34 cellular contexts compared by ENCODE assay signal in the genomic region with DNA sequence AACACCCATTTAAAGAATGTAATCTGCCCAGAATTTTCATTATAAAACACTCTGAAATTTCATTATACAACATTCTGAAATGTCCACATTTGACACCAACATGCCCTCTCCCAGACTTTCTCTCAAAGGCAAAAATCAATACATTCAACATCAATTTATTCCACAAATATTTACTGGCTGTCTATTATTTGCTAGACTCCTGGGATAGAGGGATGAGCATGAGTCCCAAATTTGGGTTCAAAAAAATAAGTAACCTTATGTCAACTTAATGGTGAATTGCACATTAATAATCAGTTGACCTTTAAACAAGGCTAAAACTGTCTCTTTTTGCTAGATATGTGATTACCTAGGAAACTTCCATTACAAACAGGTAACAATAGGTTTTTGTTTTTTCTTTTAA.
"Had no signal": no experiment of that assay in that cellular context is flagged by ENCODE, and none has a peak within 500 bp of the region (broad histone marks: within the 10 kb centered on the region; RNA-seq: fewer than 3 reads in every experiment).

No MANE protein-coding gene starts in this region.

- H3K4me1 ChIP-seq: adrenal gland, body of pancreas, foreskin keratinocyte, gastrocnemius medialis had no signal

- H3K9me3 ChIP-seq: adrenal gland, body of pancreas, esophagus muscularis mucosa, gastrocnemius medialis, heart left ventricle had no signal

- H3K36me3 Mint-ChIP-seq: activated CD4-positive, alpha-beta memory T cell treated with anti-CD3 and anti-CD28 coated beads for 36 hours; activated CD8-positive, alpha-beta memory T cell treated with anti-CD3 and anti-CD28 coated beads, Interleukin-2, amount 10 ng/mL, durations not matched to agents 7 days and 5 days; activated naive CD4-positive, alpha-beta T cell treated with anti-CD3 and anti-CD28 coated beads, Interleukin-2, amount 50 U/mL, for 24 hours; activated naive CD8-positive, alpha-beta T cell treated with anti-CD3 and anti-CD28 coated beads for 36 hours had no signal

- DNase-seq: activated B cell treated with CpG ODN at 0.5 μM for 24 hours; activated CD4-positive, alpha-beta memory T cell treated with anti-CD3 and anti-CD28 coated beads for 36 hours; activated CD4-positive, alpha-beta T cell treated with anti-CD3 and anti-CD28 coated beads for 36 hours; activated CD4-positive, alpha-beta T cell treated with anti-CD3 and anti-CD28 coated beads, Interleukin-2, amount 10 ng/mL, durations not matched to agents 24 days and 14 days; activated CD4-positive, CD25-positive, alpha-beta regulatory T cell treated with anti-CD3 and anti-CD28 coated beads, Interleukin-2, amount 50 U/mL, for 72 hours; activated CD8-positive, alpha-beta memory T cell treated with anti-CD3 and anti-CD28 coated beads, Interleukin-2, amount 10 ng/mL, durations not matched to agents 7 days and 5 days; activated CD8-positive, alpha-beta memory T cell treated with anti-CD3 and anti-CD28 coated beads, Interleukin-2, amount 50 U/mL, for 4 hours; activated CD8-positive, alpha-beta T cell treated with anti-CD3 and anti-CD28 coated beads, Interleukin-2, amount 10 ng/mL, durations not matched to agents 7 days and 5 days; activated effector memory CD4-positive, alpha-beta T cell treated with anti-CD3 and anti-CD28 coated beads, Interleukin-2, amount 50 U/mL, for 16 hours; activated naive CD4-positive, alpha-beta T cell treated with anti-CD3 and anti-CD28 coated beads for 36 hours; activated naive CD8-positive, alpha-beta T cell treated with anti-CD3 and anti-CD28 coated beads for 36 hours; activated naive CD8-positive, alpha-beta T cell treated with anti-CD3 and anti-CD28 coated beads, Interleukin-2, amount 50 U/mL, for 24 hours; activated T-cell treated with anti-CD3 and anti-CD28 coated beads, Interleukin-2, amount 50 U/mL, for 1 hour; activated T-cell treated with anti-CD3 and anti-CD28 coated beads, Interleukin-2, amount 50 U/mL, for 48 hours; adrenal gland; amygdala; aorta; body of pancreas; caudate nucleus; cortex of kidney; dermis blood vessel endothelial cell; effector CD4-positive, alpha-beta T cell; effector memory CD8-positive, alpha-beta T cell; erythroblast; foreskin keratinocyte; gastrocnemius medialis; glutamatergic neuron; heart left ventricle; T-helper 9 cell; WERI-Rb-1 had no signal

- H3K9me3 Mint-ChIP-seq: activated CD4-positive, alpha-beta memory T cell treated with anti-CD3 and anti-CD28 coated beads for 36 hours; activated CD4-positive, alpha-beta T cell treated with anti-CD3 and anti-CD28 coated beads, Interleukin-2, amount 10 ng/mL, durations not matched to agents 24 days and 14 days; activated naive CD4-positive, alpha-beta T cell treated with anti-CD3 and anti-CD28 coated beads for 36 hours; activated naive CD4-positive, alpha-beta T cell treated with anti-CD3 and anti-CD28 coated beads, Interleukin-2, amount 50 U/mL, for 24 hours; activated T-helper 1 cell treated with anti-CD3 and anti-CD28 coated beads, Interleukin-12 subunit alpha, Interleukin-12 subunit beta, Interleukin-2, Interleukin-4 antibody, amounts not matched to agents 30 ng/mL and 10 ng/mL and 1 ng/mL, durations not matched to agents 14 hours and 24 hours and 36 hours; activated T-helper 2 cell treated with anti-CD3 and anti-CD28 coated beads, Interferon-gamma antibody, Interleukin-2, Interleukin-4, amounts not matched to agents 10 μg/mL and 5 μg/mL and 100 μg/mL, durations not matched to agents 14 hours and 24 hours and 36 hours; effector memory CD8-positive, alpha-beta T cell had no signal

- H3K4me1 Mint-ChIP-seq: activated CD4-positive, alpha-beta T cell treated with anti-CD3 and anti-CD28 coated beads, Interleukin-2, amount 10 ng/mL, durations not matched to agents 24 days and 14 days had no signal

- ATAC-seq: activated CD4-positive, alpha-beta T cell treated with anti-CD3 and anti-CD28 coated beads for 36 hours; activated CD8-positive, alpha-beta memory T cell treated with anti-CD3 and anti-CD28 coated beads, Interleukin-2, amount 10 ng/mL, durations not matched to agents 7 days and 5 days; activated CD8-positive, alpha-beta T cell treated with anti-CD3 and anti-CD28 coated beads, Interleukin-2, amount 10 ng/mL, durations not matched to agents 7 days and 5 days; activated naive CD8-positive, alpha-beta T cell treated with anti-CD3 and anti-CD28 coated beads, Interleukin-2, amount 50 U/mL, for 24 hours; body of pancreas; effector memory CD8-positive, alpha-beta T cell; foreskin keratinocyte; gastrocnemius medialis; heart left ventricle had no signal

- H3K4me3 Mint-ChIP-seq: activated CD4-positive, alpha-beta memory T cell treated with anti-CD3 and anti-CD28 coated beads for 36 hours; activated CD4-positive, alpha-beta T cell treated with anti-CD3 and anti-CD28 coated beads for 36 hours; activated CD4-positive, alpha-beta T cell treated with anti-CD3 and anti-CD28 coated beads, Interleukin-2, amount 10 ng/mL, durations not matched to agents 24 days and 14 days; activated CD8-positive, alpha-beta memory T cell treated with anti-CD3 and anti-CD28 coated beads, Interleukin-2, amount 10 ng/mL, durations not matched to agents 7 days and 5 days; activated CD8-positive, alpha-beta T cell treated with anti-CD3 and anti-CD28 coated beads, Interleukin-2, amount 10 ng/mL, durations not matched to agents 7 days and 5 days; activated naive CD4-positive, alpha-beta T cell treated with anti-CD3 and anti-CD28 coated beads for 36 hours; activated naive CD4-positive, alpha-beta T cell treated with anti-CD3 and anti-CD28 coated beads, Interleukin-2, amount 50 U/mL, for 24 hours; activated naive CD8-positive, alpha-beta T cell treated with anti-CD3 and anti-CD28 coated beads for 36 hours; activated naive CD8-positive, alpha-beta T cell treated with anti-CD3 and anti-CD28 coated beads, Interleukin-2, amount 50 U/mL, for 24 hours; activated T-helper 1 cell treated with anti-CD3 and anti-CD28 coated beads, Interleukin-12 subunit alpha, Interleukin-12 subunit beta, Interleukin-2, Interleukin-4 antibody, amounts not matched to agents 30 ng/mL and 10 ng/mL and 1 ng/mL, durations not matched to agents 14 hours and 24 hours and 36 hours; effector memory CD8-positive, alpha-beta T cell had no signal

- H3K4me3 ChIP-seq: adrenal gland, body of pancreas, esophagus muscularis mucosa, gastrocnemius medialis, heart left ventricle had no signal

- H3K36me3 ChIP-seq: adrenal gland, esophagus muscularis mucosa, gastrocnemius medialis, heart left ventricle, WERI-Rb-1 had no signal

- H3K27ac Mint-ChIP-seq: activated CD4-positive, alpha-beta memory T cell treated with anti-CD3 and anti-CD28 coated beads for 36 hours; activated CD4-positive, alpha-beta T cell treated with anti-CD3 and anti-CD28 coated beads for 36 hours; activated CD4-positive, alpha-beta T cell treated with anti-CD3 and anti-CD28 coated beads, Interleukin-2, amount 10 ng/mL, durations not matched to agents 24 days and 14 days; activated CD8-positive, alpha-beta memory T cell treated with anti-CD3 and anti-CD28 coated beads, Interleukin-2, amount 10 ng/mL, durations not matched to agents 7 days and 5 days; activated CD8-positive, alpha-beta T cell treated with anti-CD3 and anti-CD28 coated beads, Interleukin-2, amount 10 ng/mL, durations not matched to agents 7 days and 5 days; activated naive CD4-positive, alpha-beta T cell treated with anti-CD3 and anti-CD28 coated beads for 36 hours; activated naive CD4-positive, alpha-beta T cell treated with anti-CD3 and anti-CD28 coated beads, Interleukin-2, amount 50 U/mL, for 24 hours; activated naive CD8-positive, alpha-beta T cell treated with anti-CD3 and anti-CD28 coated beads for 36 hours; activated naive CD8-positive, alpha-beta T cell treated with anti-CD3 and anti-CD28 coated beads, Interleukin-2, amount 50 U/mL, for 24 hours; activated T-helper 1 cell treated with anti-CD3 and anti-CD28 coated beads, Interleukin-12 subunit alpha, Interleukin-12 subunit beta, Interleukin-2, Interleukin-4 antibody, amounts not matched to agents 30 ng/mL and 10 ng/mL and 1 ng/mL, durations not matched to agents 14 hours and 24 hours and 36 hours; activated T-helper 2 cell treated with anti-CD3 and anti-CD28 coated beads, Interferon-gamma antibody, Interleukin-2, Interleukin-4, amounts not matched to agents 10 μg/mL and 5 μg/mL and 100 μg/mL, durations not matched to agents 14 hours and 24 hours and 36 hours; effector memory CD8-positive, alpha-beta T cell had no signal

- H3K27me3 ChIP-seq: adrenal gland, body of pancreas, esophagus muscularis mucosa, foreskin keratinocyte, gastrocnemius medialis, heart left ventricle had no signal

- H3K27ac ChIP-seq: adrenal gland, body of pancreas, esophagus muscularis mucosa, foreskin keratinocyte, gastrocnemius medialis, heart left ventricle, WERI-Rb-1 had no signal

- H3K27me3 Mint-ChIP-seq: activated B cell treated with CpG ODN at 0.5 μM for 24 hours; activated CD8-positive, alpha-beta memory T cell treated with anti-CD3 and anti-CD28 coated beads, Interleukin-2, amount 10 ng/mL, durations not matched to agents 7 days and 5 days had no signal
